ENCODE assay signal across 8 cellular contexts in the genomic region with DNA sequence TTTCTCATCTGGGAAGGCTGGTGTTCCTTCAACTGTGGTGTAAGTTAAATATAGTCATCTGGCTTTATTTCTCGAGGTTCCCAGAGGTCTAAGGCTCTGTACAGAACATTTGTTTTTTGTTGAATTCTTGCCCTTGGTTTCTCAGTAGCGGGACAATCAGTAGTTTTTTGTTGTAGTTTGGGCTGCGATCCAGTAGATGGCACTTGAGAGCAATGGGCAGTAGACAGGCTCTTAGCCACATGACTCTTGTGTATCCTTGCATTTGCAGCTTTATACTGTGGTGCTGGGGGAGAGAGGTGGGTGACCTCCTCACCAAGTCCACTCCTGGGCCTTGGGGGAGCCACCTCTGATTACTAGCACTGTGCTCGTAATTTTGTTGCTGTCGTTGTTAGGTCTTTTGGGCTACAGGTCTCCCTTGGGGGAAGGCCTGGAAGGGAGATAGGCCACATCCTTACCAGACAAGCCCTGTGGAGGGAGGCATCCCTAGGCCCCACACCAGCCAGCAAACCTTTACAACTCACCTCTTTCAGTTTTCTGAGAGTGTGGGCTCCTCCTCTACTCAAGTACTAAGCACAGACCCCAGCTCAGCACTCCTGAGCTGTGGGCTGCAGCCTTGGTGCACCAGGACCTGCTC. TPM values are rescaled to one million over a fixed set of nuclear protein-coding genes. Genes with fewer than 3 reads are reported as not detected.
DNase-seq lines count a peak whose midpoint lies in the region; ATAC-seq and TF ChIP-seq lines count a peak whose summit lies in the region.

No MANE protein-coding gene starts in this region.

- H3K36me3 Mint-ChIP-seq in T-helper 2 cell treated with Interferon-gamma antibody and Interleukin-4, amounts not matched to agents 5 μg/mL and 100 μg/mL, for 36 hours (ENCODE audit: low read depth), result no peaks in the 10 kb centered on the region
- no peaks in the 10 kb centered on the region for H3K36me3 Mint-ChIP-seq in neural progenitor cell

- no peaks in the 10 kb centered on the region for H3K4me1 Mint-ChIP-seq in T-helper 2 cell treated with Interferon-gamma antibody and Interleukin-4, amounts not matched to agents 5 μg/mL and 100 μg/mL, for 36 hours (ENCODE audit: low read depth)
- H3K4me1 Mint-ChIP-seq in neural progenitor cell, result no peaks in the 10 kb centered on the region

- H3K4me3 ChIP-seq in DND-41 (ENCODE audit: low read depth in 1 of 2, low read length in 2 of 2) (no peak overlapping the region), dorsolateral prefrontal cortex (no peak overlapping the region), neural progenitor cell (no peak overlapping the region)

- peaks cover 3% of the 10 kb centered on the region for H3F3A ChIP-seq in neural progenitor cell (ENCODE audit: low read depth)

- no peak overlapping the region for H3K4me3 Mint-ChIP-seq in T-helper 2 cell treated with Interferon-gamma antibody and Interleukin-4, amounts not matched to agents 5 μg/mL and 100 μg/mL, for 36 hours
- no peak overlapping the region for H3K4me3 Mint-ChIP-seq in neural progenitor cell

- no peak overlapping the region for H3K9ac ChIP-seq in DND-41 (ENCODE audit: low read depth, low read length)
- H3K9ac ChIP-seq in neural progenitor cell, result no peak overlapping the region

- peak; percentile 43 for DNase-seq in DND-41
- peak; percentile 15 for DNase-seq in T-helper 2 cell treated with Interferon-gamma antibody and Interleukin-4, amounts not matched to agents 5 μg/mL and 100 μg/mL, for 36 hours (ENCODE audit: low spot score)
- DNase-seq in dorsolateral prefrontal cortex, result no peak
- peak; percentile 31 for DNase-seq in neural progenitor cell (ENCODE audit: low spot score)
- no peak for DNase-seq in NCI-H1092 treated with DMSO at 0.1 percent for 48 hours (lab: John Stamatoyannopoulos, UW)

- no peaks in the 10 kb centered on the region for H4K20me1 ChIP-seq in DND-41 (ENCODE audit: insufficient read depth, low read length)
- H4K20me1 ChIP-seq in neural progenitor cell (ENCODE audit: low read depth), result no peaks in the 10 kb centered on the region

- H3K9me3 ChIP-seq in DND-41 (ENCODE audit: insufficient read depth, low read length, severe bottlenecking) (no peaks in the 10 kb centered on the region), neural progenitor cell (ENCODE audit: low read depth) (peaks cover 4% of the 10 kb centered on the region)

- no peak overlapping the region for H3K4me2 ChIP-seq in DND-41 (ENCODE audit: insufficient read depth, low read length)
- no peak overlapping the region for H3K4me2 ChIP-seq in neural progenitor cell

- H3K4me1 ChIP-seq in DND-41 (ENCODE audit: insufficient read depth, low read length) (no peaks in the 10 kb centered on the region), neural progenitor cell (no peaks in the 10 kb centered on the region)

- H3K27me3 Mint-ChIP-seq in T-helper 2 cell treated with Interferon-gamma antibody and Interleukin-4, amounts not matched to agents 5 μg/mL and 100 μg/mL, for 36 hours (ENCODE audit: low read depth), result peaks cover 24% of the 10 kb centered on the region
- no peaks in the 10 kb centered on the region for H3K27me3 Mint-ChIP-seq in neural progenitor cell (ENCODE audit: insufficient read depth, low read depth)

- no peaks in the 10 kb centered on the region for H3K9me3 Mint-ChIP-seq in T-helper 2 cell treated with Interferon-gamma antibody and Interleukin-4, amounts not matched to agents 5 μg/mL and 100 μg/mL, for 36 hours
- peaks cover 6% of the 10 kb centered on the region for H3K9me3 Mint-ChIP-seq in neural progenitor cell

- no peak overlapping the region for H3K27ac Mint-ChIP-seq in T-helper 2 cell treated with Interferon-gamma antibody and Interleukin-4, amounts not matched to agents 5 μg/mL and 100 μg/mL, for 36 hours
- H3K27ac Mint-ChIP-seq in neural progenitor cell, result no peak overlapping the region

- TF ChIP-seq CTCF in 22Rv1 (IDR thresholded peaks at IDR 0.05), result peak; percentile 72
- peak; percentile 75 for TF ChIP-seq CTCF in DND-41 (IDR thresholded peaks at IDR 0.05; ENCODE audit: borderline replicate concordance, extremely low read depth, low read length, poor library complexity, severe bottlenecking)
- TF ChIP-seq CTCF in dorsolateral prefrontal cortex (IDR thresholded peaks at IDR 0.05 in 54 of 56, conservative IDR thresholded peaks at IDR 0.05 in 2 of 56; ENCODE audit: low read depth in 1 of 56, partially characterized antibody in 56 of 56), result peak in 50 of 56 donors; percentile 20 to 66 (median 48)
- peak; percentile 64 for TF ChIP-seq CTCF in neural progenitor cell (IDR thresholded peaks at IDR 0.05)

- ATAC-seq in DND-41 (ENCODE audit: insufficient read depth, low read depth) (peak; percentile 72), HG03175 (IDR thresholded peaks at IDR 0.05; ENCODE audit: unreplicated experiment) (peak; percentile 44), GM19452 (IDR thresholded peaks at IDR 0.05; ENCODE audit: unreplicated experiment) (no peak)

- intact Hi-C loops in dorsolateral prefrontal cortex (cut with DNase I), result no loop called here

- peak overlapping the region; percentile 45; the same call in 1 of the 2 replicates for H2AFZ ChIP-seq in DND-41 (ENCODE audit: low read depth, low read length)
- no peak overlapping the region for H2AFZ ChIP-seq in neural progenitor cell (replicated peaks)

- H3K79me2 ChIP-seq in DND-41 (ENCODE audit: insufficient read depth, low read length) (no peaks in the 10 kb centered on the region), neural progenitor cell (ENCODE audit: low read depth) (no peaks in the 10 kb centered on the region)

- H3K36me3 ChIP-seq in DND-41 (ENCODE audit: insufficient read depth, low read length) (no peaks in the 10 kb centered on the region), neural progenitor cell (no peaks in the 10 kb centered on the region)

- H3K27me3 ChIP-seq in DND-41 (ENCODE audit: insufficient read depth, low read length, poor library complexity), result no peaks in the 10 kb centered on the region
- peaks cover 0 to 57% (median 18%) of the 10 kb centered on the region in 45 donors for H3K27me3 ChIP-seq in dorsolateral prefrontal cortex
- no peaks in the 10 kb centered on the region for H3K27me3 ChIP-seq in neural progenitor cell

- H3K27ac ChIP-seq in 22Rv1, result no peak overlapping the region
- H3K27ac ChIP-seq in DND-41 (ENCODE audit: low read length), result no peak overlapping the region
- no peak overlapping the region for H3K27ac ChIP-seq in dorsolateral prefrontal cortex
- no peak overlapping the region for H3K27ac ChIP-seq in neural progenitor cell

RNA-seq across cellular contexts. Expression of a gene that starts 8.1 kb away (rescaled TPM):
- 1 to 10 TPM in 2 of 120 experiments, not detected in 118; 1.1 to 2.4 TPM for total RNA-seq in dorsolateral prefrontal cortex
- total RNA-seq in neural progenitor cell (ENCODE audit: low replicate concordance), result not detected in 2 replicates

RNA-seq across cellular contexts. Expression of a gene that starts 13.7 kb away (rescaled TPM):
- total RNA-seq in dorsolateral prefrontal cortex (10 to 100 TPM; 12.4 to 54.9 (median 33.0) TPM), neural progenitor cell (ENCODE audit: low replicate concordance) (1.0 and 3.5 TPM in 2 replicates)

RNA-seq across cellular contexts. Expression of a gene that starts 59.0 kb away (rescaled TPM):
- 1 to 10 TPM in 16 of 120 experiments, under 1 TPM in 52, not detected in 52; 0.23 to 2.3 (median 0.66) TPM for total RNA-seq in dorsolateral prefrontal cortex
- total RNA-seq in neural progenitor cell (ENCODE audit: low replicate concordance), result not detected in 2 replicates

Comparison
In these comparisons a context has a peak if more than half of its experiments do, and no peak if none do; other contexts are left out.
1. DNase-seq: peak in DND-41 (single experiment), T-helper 2 cell treated with Interferon-gamma antibody and Interleukin-4, amounts not matched to agents 5 μg/mL and 100 μg/mL, for 36 hours (single experiment) and neural progenitor cell (single experiment); none in dorsolateral prefrontal cortex (0 of 10) and NCI-H1092 treated with DMSO at 0.1 percent for 48 hours (single experiment).
2. Peak in every context shown above with its lines, with median percentiles within 50 percentile points of each other: CTCF ChIP-seq.